35 cellular contexts compared by ENCODE assay signal in genomic region chr17:67730706-67731105, GRCh38.
"Had no signal": no experiment of that assay in that cellular context is flagged by ENCODE, and none has a peak within 500 bp of the region (broad histone marks: within the 10 kb centered on the region; RNA-seq: fewer than 3 reads in every experiment).

No MANE protein-coding gene starts in this region.

- H3K9me3 Mint-ChIP-seq: activated CD4-positive, alpha-beta memory T cell treated with anti-CD3 and anti-CD28 coated beads for 36 hours; activated CD4-positive, alpha-beta T cell treated with anti-CD3 and anti-CD28 coated beads, Interleukin-2, amount 10 ng/mL, durations not matched to agents 24 days and 14 days; activated CD8-positive, alpha-beta T cell treated with anti-CD3 and anti-CD28 coated beads for 36 hours; activated naive CD8-positive, alpha-beta T cell treated with anti-CD3 and anti-CD28 coated beads for 36 hours; activated T-cell treated with anti-CD3 and anti-CD28 coated beads, Interleukin-2, amount 50 U/mL, for 4 hours; activated T-helper 1 cell treated with anti-CD3 and anti-CD28 coated beads, Interleukin-12 subunit alpha, Interleukin-12 subunit beta, Interleukin-2, Interleukin-4 antibody, amounts not matched to agents 30 ng/mL and 10 ng/mL and 1 ng/mL, durations not matched to agents 14 hours and 24 hours and 36 hours; activated T-helper 17 cell treated with anti-CD3 and anti-CD28 coated beads, Interleukin-2, amount 50 U/mL, for 72 hours; central memory CD8-positive, alpha-beta T cell had no signal

- H3K27me3 ChIP-seq: adrenal gland, cardiac muscle cell had no signal

- H3K4me3 Mint-ChIP-seq: activated B cell treated with CpG ODN at 0.5 μM for 24 hours; activated CD4-positive, alpha-beta memory T cell treated with anti-CD3 and anti-CD28 coated beads for 36 hours; activated CD4-positive, alpha-beta T cell treated with anti-CD3 and anti-CD28 coated beads, Interleukin-2, amount 10 ng/mL, durations not matched to agents 24 days and 14 days; activated CD8-positive, alpha-beta T cell treated with anti-CD3 and anti-CD28 coated beads for 36 hours; activated naive CD8-positive, alpha-beta T cell treated with anti-CD3 and anti-CD28 coated beads for 36 hours; activated T-cell treated with anti-CD3 and anti-CD28 coated beads, Interleukin-2, amount 50 U/mL, for 4 hours; activated T-cell treated with anti-CD3 and anti-CD28 coated beads, Interleukin-2, amount 50 U/mL, for 72 hours; activated T-helper 1 cell treated with anti-CD3 and anti-CD28 coated beads, Interleukin-12 subunit alpha, Interleukin-12 subunit beta, Interleukin-2, Interleukin-4 antibody, amounts not matched to agents 30 ng/mL and 10 ng/mL and 1 ng/mL, durations not matched to agents 14 hours and 24 hours and 36 hours; activated T-helper 17 cell treated with anti-CD3 and anti-CD28 coated beads, Interleukin-2, amount 50 U/mL, for 72 hours; brain; central memory CD8-positive, alpha-beta T cell; T-helper 1 cell treated with Interleukin-12 subunit alpha and Interleukin-12 subunit beta and Interleukin-4 antibody, amounts not matched to agents 30 μg/mL and 1 μg/mL, for 36 hours; T-helper 2 cell treated with Interferon-gamma antibody and Interleukin-4, amounts not matched to agents 5 μg/mL and 100 μg/mL, for 36 hours had no signal

- H3K27ac ChIP-seq: adrenal gland, cardiac muscle cell, VCaP had no signal

- FAIRE-seq: bronchial epithelial cell, TTC549 had no signal

- H3K4me1 ChIP-seq: adrenal gland had no signal

- DNase-seq: activated B cell treated with CpG ODN at 0.5 μM for 24 hours; activated CD4-positive, alpha-beta memory T cell treated with anti-CD3 and anti-CD28 coated beads for 36 hours; activated CD4-positive, alpha-beta T cell treated with anti-CD3 and anti-CD28 coated beads for 4 hours; activated CD4-positive, alpha-beta T cell treated with anti-CD3 and anti-CD28 coated beads, Interleukin-2, amount 10 ng/mL, durations not matched to agents 24 days and 14 days; activated CD4-positive, alpha-beta T cell treated with anti-CD3 and anti-CD28 coated beads, Interleukin-2, amount 50 U/mL, for 1 hour; activated CD4-positive, alpha-beta T cell treated with anti-CD3 and anti-CD28 coated beads, Interleukin-2, amount 50 U/mL, for 4 hours; activated CD4-positive, CD25-positive, alpha-beta regulatory T cell treated with anti-CD3 and anti-CD28 coated beads, Interleukin-2, amount 50 U/mL, for 72 hours; activated CD8-positive, alpha-beta memory T cell treated with anti-CD3 and anti-CD28 coated beads, Interleukin-2, amount 50 U/mL, for 4 hours; activated CD8-positive, alpha-beta T cell treated with anti-CD3 and anti-CD28 coated beads for 36 hours; activated effector memory CD4-positive, alpha-beta T cell treated with anti-CD3 and anti-CD28 coated beads, Interleukin-2, amount 50 U/mL, for 16 hours; activated gamma-delta T cell treated with Interleukin-2 at 50 U/mL for 16 hours; activated naive CD4-positive, alpha-beta T cell treated with anti-CD3 and anti-CD28 coated beads, Interleukin-2, amount 50 U/mL, for 16 hours; activated naive CD4-positive, alpha-beta T cell treated with Interleukin-2 at 50 U/mL for 16 hours; activated naive CD8-positive, alpha-beta T cell treated with anti-CD3 and anti-CD28 coated beads for 36 hours; activated T-cell treated with anti-CD3 and anti-CD28 coated beads, Interleukin-2, amount 50 U/mL, for 4 hours; activated T-cell treated with anti-CD3 and anti-CD28 coated beads, Interleukin-2, amount 50 U/mL, for 72 hours; adrenal gland; amniotic stem cell; caudate nucleus; cerebellar nuclear complex; SW 1271; T-helper 1 cell; T-helper 2 cell; T-helper 9 cell had no signal

- H3K9me3 ChIP-seq: adrenal gland had no signal

- H3K4me3 ChIP-seq: adrenal gland, cardiac muscle cell had no signal

- H3K27ac Mint-ChIP-seq: activated B cell treated with CpG ODN at 0.5 μM for 24 hours; activated CD4-positive, alpha-beta memory T cell treated with anti-CD3 and anti-CD28 coated beads for 36 hours; activated CD4-positive, alpha-beta T cell treated with anti-CD3 and anti-CD28 coated beads, Interleukin-2, amount 10 ng/mL, durations not matched to agents 24 days and 14 days; activated CD8-positive, alpha-beta T cell treated with anti-CD3 and anti-CD28 coated beads for 36 hours; activated naive CD4-positive, alpha-beta T cell treated with anti-CD3 and anti-CD28 coated beads, Interleukin-2, amount 50 U/mL, for 72 hours; activated naive CD8-positive, alpha-beta T cell treated with anti-CD3 and anti-CD28 coated beads for 36 hours; activated T-cell treated with anti-CD3 and anti-CD28 coated beads, Interleukin-2, amount 50 U/mL, for 72 hours; activated T-helper 1 cell treated with anti-CD3 and anti-CD28 coated beads, Interleukin-12 subunit alpha, Interleukin-12 subunit beta, Interleukin-2, Interleukin-4 antibody, amounts not matched to agents 30 ng/mL and 10 ng/mL and 1 ng/mL, durations not matched to agents 14 hours and 24 hours and 36 hours; activated T-helper 17 cell treated with anti-CD3 and anti-CD28 coated beads, Interleukin-2, amount 50 U/mL, for 72 hours; brain; T-helper 1 cell treated with Interleukin-12 subunit alpha and Interleukin-12 subunit beta and Interleukin-4 antibody, amounts not matched to agents 30 μg/mL and 1 μg/mL, for 36 hours; T-helper 2 cell treated with Interferon-gamma antibody and Interleukin-4, amounts not matched to agents 5 μg/mL and 100 μg/mL, for 36 hours had no signal

- H3K27me3 Mint-ChIP-seq: activated B cell treated with CpG ODN at 0.5 μM for 24 hours; activated CD4-positive, alpha-beta memory T cell treated with anti-CD3 and anti-CD28 coated beads for 36 hours; activated CD4-positive, alpha-beta T cell treated with anti-CD3 and anti-CD28 coated beads, Interleukin-2, amount 10 ng/mL, durations not matched to agents 24 days and 14 days; activated CD8-positive, alpha-beta T cell treated with anti-CD3 and anti-CD28 coated beads for 36 hours; activated naive CD8-positive, alpha-beta T cell treated with anti-CD3 and anti-CD28 coated beads for 36 hours; activated T-helper 17 cell treated with anti-CD3 and anti-CD28 coated beads, Interleukin-2, amount 50 U/mL, for 72 hours; brain; central memory CD8-positive, alpha-beta T cell had no signal
